Comparison of ENCODE assay signal across 20 cellular contexts in the genomic region with DNA sequence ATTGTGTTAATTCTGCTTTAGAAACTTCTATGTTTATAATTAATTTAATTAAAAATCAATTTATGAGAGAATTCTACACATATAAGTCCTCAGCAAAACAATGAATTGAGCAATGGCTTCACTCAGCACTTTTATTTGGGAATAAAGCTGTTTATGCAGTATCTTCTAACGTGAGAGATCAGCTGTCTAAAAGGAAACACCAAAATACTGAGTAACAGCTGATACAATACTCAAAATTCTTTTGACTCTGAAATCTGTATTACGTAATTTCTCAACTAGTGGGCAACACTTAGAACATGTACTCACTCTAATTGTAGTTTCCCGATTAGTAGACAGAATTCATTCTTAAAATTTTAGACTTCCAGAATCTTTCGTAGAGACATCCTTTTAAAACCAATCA. TPM values are rescaled to one million over a fixed set of nuclear protein-coding genes. Genes with fewer than 3 reads are reported as not detected.
DNase-seq lines count a peak whose midpoint lies in the region; ATAC-seq, FAIRE-seq and TF ChIP-seq lines count a peak whose summit lies in the region.
"Had no signal": no experiment of that assay in that cellular context is flagged by ENCODE, and none has a peak within 500 bp of the region (broad histone marks: within the 10 kb centered on the region; RNA-seq: fewer than 3 reads in every experiment).

No MANE protein-coding gene starts in this region.

- peak; percentile 63 to 71 for ATAC-seq in lower lobe of right lung
- ATAC-seq: Panc1, sciatic nerve had no signal

- H2AFZ ChIP-seq in ACC112 (ENCODE audit: low read length, unreplicated experiment): no peak overlapping the region
- H2AFZ ChIP-seq in astrocyte (ENCODE audit: low read depth, low read length): no peak overlapping the region

- H3K27me3 ChIP-seq in ACC112 (ENCODE audit: insufficient read depth, low read length): no peaks in the 10 kb centered on the region
- H3K27me3 ChIP-seq in astrocyte (ENCODE audit: insufficient read depth, low read length): no peaks in the 10 kb centered on the region
- H3K27me3 ChIP-seq in lower lobe of right lung (ENCODE audit: low read depth): no peaks in the 10 kb centered on the region

- DNase-seq in GM04503 (ENCODE audit: low read depth): peak; percentile 38
- DNase-seq in astrocyte (ENCODE audit: low read depth): peak; percentile 56
- no peak for DNase-seq in lower lobe of right lung
- no peak for DNase-seq in 8988T
- no peak for DNase-seq in activated T-cell treated with anti-CD3 and anti-CD28 coated beads for 4 hours
- no peak for DNase-seq in NCI-H748 treated with DMSO at 0.1 percent for 48 hours (lab: John Stamatoyannopoulos, UW)
- no peak for DNase-seq in NCI-H187 (lab: John Stamatoyannopoulos, UW)
- DNase-seq: activated CD4-positive, alpha-beta T cell treated with anti-CD3 and anti-CD28 coated beads for 4 hours; DMS153; NCI-H524; stimulated activated naive B cell treated with anti-CD40 and anti-IgM and Interleukin-4, amounts not matched to agents 10 μg/mL and 1 μg/mL and 100 μg/mL, for 72 hours; T-helper 2 cell had no signal

- peaks cover 3% of the 10 kb centered on the region for H4K20me1 ChIP-seq in astrocyte (ENCODE audit: insufficient read depth, low read length)

- no peaks in the 10 kb centered on the region for H3K9me3 Mint-ChIP-seq in astrocyte (ENCODE audit: unreplicated experiment)
- H3K9me3 Mint-ChIP-seq: neural crest cell; stimulated activated naive B cell treated with anti-CD40 and anti-IgM and Interleukin-4, amounts not matched to agents 10 μg/mL and 1 μg/mL and 100 μg/mL, for 72 hours had no signal

- peaks cover 24% of the 10 kb centered on the region for H3K4me1 Mint-ChIP-seq in astrocyte (ENCODE audit: low read depth, unreplicated experiment)

- H3K27ac Mint-ChIP-seq in astrocyte (ENCODE audit: unreplicated experiment): no peak overlapping the region
- H3K27ac Mint-ChIP-seq: activated naive CD8-positive, alpha-beta T cell; stimulated activated naive B cell treated with anti-CD40 and anti-IgM and Interleukin-4, amounts not matched to agents 10 μg/mL and 1 μg/mL and 100 μg/mL, for 72 hours had no signal

- no peak overlapping the region for H3K4me3 Mint-ChIP-seq in astrocyte (ENCODE audit: unreplicated experiment)
- H3K4me3 Mint-ChIP-seq: activated naive CD8-positive, alpha-beta T cell; neural crest cell had no signal

- H3K36me3 ChIP-seq in ACC112 (ENCODE audit: insufficient read depth, low read length): peaks cover 6% of the 10 kb centered on the region
- H3K36me3 ChIP-seq in astrocyte (ENCODE audit: insufficient read depth, low read length): peaks cover 17% of the 10 kb centered on the region
- H3K36me3 ChIP-seq in lower lobe of right lung: peaks cover 50% of the 10 kb centered on the region

- FAIRE-seq in astrocyte (lab: Jason Lieb, UNC): peak; percentile 47
- FAIRE-seq: endothelial cell of umbilical vein, H54 had no signal

- H3K4me1 ChIP-seq in ACC112 (ENCODE audit: control insufficient read depth, insufficient read depth, low read length, unreplicated experiment) (peaks cover 22% of the 10 kb centered on the region), astrocyte (ENCODE audit: insufficient read depth, low read length) (peaks cover 3% of the 10 kb centered on the region), lower lobe of right lung (peaks cover 23% of the 10 kb centered on the region)

- intact Hi-C loops in lower lobe of right lung (cut with DNase I): no loop called here

- peaks cover 7% of the 10 kb centered on the region for H3K36me3 Mint-ChIP-seq in astrocyte (ENCODE audit: low read depth, unreplicated experiment)

- H3K9ac ChIP-seq in astrocyte (ENCODE audit: low read length): no peak overlapping the region

- H3K27ac ChIP-seq in ACC112 (ENCODE audit: low read depth, low read length) (0 out of 2 replicates have a peak overlapping the region, but pooled peaks have one; percentile 3), astrocyte (ENCODE audit: low read depth, low read length) (no peak overlapping the region), lower lobe of right lung (no peak overlapping the region)

- TF ChIP-seq CTCF in astrocyte (IDR thresholded peaks at IDR 0.05; ENCODE audit: insufficient read depth, low read depth, low read length): no peak
- no peak for TF ChIP-seq CTCF in lower lobe of right lung (IDR thresholded peaks at IDR 0.05)

- no peaks in the 10 kb centered on the region for H3K9me3 ChIP-seq in astrocyte (ENCODE audit: insufficient read depth, low read depth, low read length)
- H3K9me3 ChIP-seq in lower lobe of right lung: no peaks in the 10 kb centered on the region

- no peaks in the 10 kb centered on the region for H3K79me2 ChIP-seq in ACC112 (ENCODE audit: control insufficient read depth, insufficient read depth, low read length, unreplicated experiment)
- H3K79me2 ChIP-seq in astrocyte (ENCODE audit: insufficient read depth, low read length): no peaks in the 10 kb centered on the region

- H3K4me2 ChIP-seq in astrocyte (ENCODE audit: low read length): no peak overlapping the region

- H3K4me3 ChIP-seq in ACC112 (ENCODE audit: low read depth, low read length): no peak overlapping the region
- H3K4me3 ChIP-seq in astrocyte (ENCODE audit: insufficient read depth, low read depth, low read length): no peak overlapping the region
- no peak overlapping the region for H3K4me3 ChIP-seq in lower lobe of right lung
- H3K4me3 ChIP-seq: lung had no signal

- H3K27me3 Mint-ChIP-seq in astrocyte (ENCODE audit: low read depth, unreplicated experiment): no peaks in the 10 kb centered on the region
- H3K27me3 Mint-ChIP-seq: activated naive CD8-positive, alpha-beta T cell; stimulated activated naive B cell treated with anti-CD40 and anti-IgM and Interleukin-4, amounts not matched to agents 10 μg/mL and 1 μg/mL and 100 μg/mL, for 72 hours had no signal

RNA-seq across cellular contexts. Expression of a gene that starts 49.8 kb away (rescaled TPM):
- total RNA-seq in astrocyte (33.4 and 33.8 TPM in 2 replicates), lower lobe of right lung (22.0 TPM)

Comparison
In these comparisons a context has a peak if more than half of its experiments do, and no peak if none do; other contexts are left out.
1. DNase-seq: peak in GM04503 (single experiment) and astrocyte (single experiment); none in lower lobe of right lung (single experiment), 8988T (single experiment), activated T-cell treated with anti-CD3 and anti-CD28 coated beads for 4 hours (single experiment), NCI-H748 treated with DMSO at 0.1 percent for 48 hours (single experiment) and NCI-H187 (0 of 2).